Comparison of ENCODE assay signal across 14 cellular contexts in genomic region chr2:3144856-3145255, GRCh38.
DNase-seq lines count a peak whose midpoint lies in the region; ATAC-seq and TF ChIP-seq lines count a peak whose summit lies in the region.
"Had no signal": no experiment of that assay in that cellular context is flagged by ENCODE, and none has a peak within 500 bp of the region (broad histone marks: within the 10 kb centered on the region; RNA-seq: fewer than 3 reads in every experiment).

No MANE protein-coding gene starts in this region.

- no peak for TF ChIP-seq CTCF in OCI-LY1 (IDR thresholded peaks at IDR 0.05; ENCODE audit: low read length)
- no peak for TF ChIP-seq CTCF in neural progenitor cell (IDR thresholded peaks at IDR 0.05)
- no peak for TF ChIP-seq CTCF in stomach (IDR thresholded peaks at IDR 0.05)

- TF ChIP-seq EP300 in stomach (IDR thresholded peaks at IDR 0.05), result no peak

- H3K27ac Mint-ChIP-seq in neural progenitor cell, result peak overlapping the region; percentile 94
- H3K27ac Mint-ChIP-seq: CD4-positive, alpha-beta T cell had no signal

- 71 to 81% (median 79%) methylated on average over 6 of the region's 6 CpGs for WGBS in stomach, 5 donors

- no peaks in the 10 kb centered on the region for H3K9me2 ChIP-seq in OCI-LY1 (ENCODE audit: low read depth, low read length)

- peaks cover 2% of the 10 kb centered on the region for H3K9me3 Mint-ChIP-seq in neural progenitor cell
- no peaks in the 10 kb centered on the region for H3K9me3 Mint-ChIP-seq in activated T-cell treated with anti-CD3 and anti-CD28 coated beads, Interleukin-2, amount 50 U/mL, for 4 hours
- H3K9me3 Mint-ChIP-seq: CD4-positive, alpha-beta T cell had no signal

- H4K20me1 ChIP-seq in OCI-LY1 (ENCODE audit: insufficient read depth, low read length), result no peaks in the 10 kb centered on the region
- H4K20me1 ChIP-seq in neural progenitor cell (ENCODE audit: low read depth), result no peaks in the 10 kb centered on the region

- H3K36me3 ChIP-seq in OCI-LY1 (ENCODE audit: insufficient read depth, low read length), result peaks cover 5% of the 10 kb centered on the region; the same call in 1 of the 2 replicates
- H3K36me3 ChIP-seq in neural progenitor cell, result no peaks in the 10 kb centered on the region
- H3K36me3 ChIP-seq in stomach, result no peaks in the 10 kb centered on the region

- H3K4me3 ChIP-seq in OCI-LY1 (ENCODE audit: low read depth, low read length, poor library complexity, severe bottlenecking) (peak overlapping the region; percentile 66), neural progenitor cell (no peak overlapping the region), stomach (no peak overlapping the region)
- H3K4me3 ChIP-seq: A549, GM12878 had no signal

- H3K79me2 ChIP-seq in OCI-LY1 (ENCODE audit: insufficient read depth, low read length), result no peaks in the 10 kb centered on the region
- H3K79me2 ChIP-seq in neural progenitor cell (ENCODE audit: low read depth), result no peaks in the 10 kb centered on the region

- H3K27me3 ChIP-seq in OCI-LY1 (ENCODE audit: insufficient read depth, low read length), result no peaks in the 10 kb centered on the region
- H3K27me3 ChIP-seq in neural progenitor cell, result no peaks in the 10 kb centered on the region
- no peaks in the 10 kb centered on the region for H3K27me3 ChIP-seq in stomach

- intact Hi-C loops in stomach (cut with DNase I; ENCODE audit: low total_unique reads), result no loop called here

- H3K9me3 ChIP-seq in OCI-LY1 (ENCODE audit: low read length) (no peaks in the 10 kb centered on the region), neural progenitor cell (ENCODE audit: low read depth) (no peaks in the 10 kb centered on the region), stomach (no peaks in the 10 kb centered on the region)
- H3K9me3 ChIP-seq: A549 had no signal

- H3K4me2 ChIP-seq in OCI-LY1 (ENCODE audit: low read length) (peak overlapping the region; percentile 66), neural progenitor cell (no peak overlapping the region)
- H3K4me2 ChIP-seq: A549 had no signal

- no peak overlapping the region for H3K4me3 Mint-ChIP-seq in neural progenitor cell
- no peak overlapping the region for H3K4me3 Mint-ChIP-seq in activated T-cell treated with anti-CD3 and anti-CD28 coated beads, Interleukin-2, amount 50 U/mL, for 4 hours
- H3K4me3 Mint-ChIP-seq: CD4-positive, alpha-beta T cell had no signal

- H2AFZ ChIP-seq in OCI-LY1 (ENCODE audit: low read length), result no peak overlapping the region
- H2AFZ ChIP-seq in neural progenitor cell (replicated peaks), result no peak overlapping the region

- DNase-seq in left lobe of liver (ENCODE audit: low spot score) (peak; percentile 19), neural progenitor cell (ENCODE audit: low spot score) (no peak), stomach (peak; percentile 22), SKM-1 treated with dmso at 0.1 percent for 144 hours (lab: John Stamatoyannopoulos, UW; ENCODE audit: unreplicated experiment) (no peak), NCI-H524 treated with DMSO at 0.1 percent for 48 hours (lab: John Stamatoyannopoulos, UW) (no peak)
- DNase-seq in activated T-cell treated with anti-CD3 and anti-CD28 coated beads, Interleukin-2, amount 50 U/mL, for 4 hours, result no peak
- no peak for DNase-seq in activated CD4-positive, alpha-beta T cell treated with anti-CD3 and anti-CD28 coated beads for 1 hour
- DNase-seq: C1 segment of cervical spinal cord, Calu3, DMS 273 treated with DMSO at 0.1 percent for 48 hours had no signal

- H3K4me1 Mint-ChIP-seq in neural progenitor cell, result peaks cover 35% of the 10 kb centered on the region
- H3K4me1 Mint-ChIP-seq in activated T-cell treated with anti-CD3 and anti-CD28 coated beads, Interleukin-2, amount 50 U/mL, for 4 hours (ENCODE audit: low read depth), result peaks cover 3% of the 10 kb centered on the region

- peak overlapping the region; percentile 66 for H3K9ac ChIP-seq in OCI-LY1 (ENCODE audit: low read length)
- no peak overlapping the region for H3K9ac ChIP-seq in neural progenitor cell

- peak overlapping the region; percentile 82 for H3K27ac ChIP-seq in OCI-LY1 (ENCODE audit: low read depth, low read length, poor library complexity, severe bottlenecking)
- no peak overlapping the region for H3K27ac ChIP-seq in neural progenitor cell
- no peak overlapping the region for H3K27ac ChIP-seq in stomach
- H3K27ac ChIP-seq: A549 had no signal

- peaks cover 7% of the 10 kb centered on the region for H3K27me3 Mint-ChIP-seq in neural progenitor cell (ENCODE audit: insufficient read depth, low read depth)
- H3K27me3 Mint-ChIP-seq in activated T-cell treated with anti-CD3 and anti-CD28 coated beads, Interleukin-2, amount 50 U/mL, for 4 hours (ENCODE audit: low read depth), result no peaks in the 10 kb centered on the region
- H3K27me3 Mint-ChIP-seq: CD4-positive, alpha-beta T cell had no signal

- peaks cover 79% of the 10 kb centered on the region for H3K4me1 ChIP-seq in OCI-LY1 (ENCODE audit: insufficient read depth, low read length, severe bottlenecking)
- H3K4me1 ChIP-seq in neural progenitor cell, result peaks cover 4% of the 10 kb centered on the region
- no peaks in the 10 kb centered on the region for H3K4me1 ChIP-seq in stomach
- H3K4me1 ChIP-seq: A549 had no signal

- TF ChIP-seq POLR2A in stomach (IDR thresholded peaks at IDR 0.05), result no peak

- H3K36me3 Mint-ChIP-seq in neural progenitor cell, result peaks cover under 1% of the 10 kb centered on the region
- H3K36me3 Mint-ChIP-seq in activated T-cell treated with anti-CD3 and anti-CD28 coated beads, Interleukin-2, amount 50 U/mL, for 4 hours (ENCODE audit: insufficient read depth), result peaks cover 2% of the 10 kb centered on the region

- H3F3A ChIP-seq in OCI-LY1 (ENCODE audit: insufficient read depth, low read length) (no peaks in the 10 kb centered on the region), neural progenitor cell (ENCODE audit: low read depth) (no peaks in the 10 kb centered on the region)

- no peak for ATAC-seq in left lobe of liver
- ATAC-seq in activated T-cell treated with anti-CD3 and anti-CD28 coated beads, Interleukin-2, amount 50 U/mL, for 4 hours, result no peak
- ATAC-seq: A549, GM12878 had no signal

Comparison
In these comparisons a context has a peak if more than half of its experiments do, and no peak if none do; other contexts are left out.
1. DNase-seq: peak in left lobe of liver (single experiment) and stomach (single experiment); none in neural progenitor cell (single experiment), activated T-cell treated with anti-CD3 and anti-CD28 coated beads, Interleukin-2, amount 50 U/mL, for 4 hours (single experiment), SKM-1 treated with dmso at 0.1 percent for 144 hours (single experiment), activated CD4-positive, alpha-beta T cell treated with anti-CD3 and anti-CD28 coated beads for 1 hour (single experiment) and NCI-H524 treated with DMSO at 0.1 percent for 48 hours (single experiment).